ENCODE assay signal across 8 cellular contexts in the genomic region with DNA sequence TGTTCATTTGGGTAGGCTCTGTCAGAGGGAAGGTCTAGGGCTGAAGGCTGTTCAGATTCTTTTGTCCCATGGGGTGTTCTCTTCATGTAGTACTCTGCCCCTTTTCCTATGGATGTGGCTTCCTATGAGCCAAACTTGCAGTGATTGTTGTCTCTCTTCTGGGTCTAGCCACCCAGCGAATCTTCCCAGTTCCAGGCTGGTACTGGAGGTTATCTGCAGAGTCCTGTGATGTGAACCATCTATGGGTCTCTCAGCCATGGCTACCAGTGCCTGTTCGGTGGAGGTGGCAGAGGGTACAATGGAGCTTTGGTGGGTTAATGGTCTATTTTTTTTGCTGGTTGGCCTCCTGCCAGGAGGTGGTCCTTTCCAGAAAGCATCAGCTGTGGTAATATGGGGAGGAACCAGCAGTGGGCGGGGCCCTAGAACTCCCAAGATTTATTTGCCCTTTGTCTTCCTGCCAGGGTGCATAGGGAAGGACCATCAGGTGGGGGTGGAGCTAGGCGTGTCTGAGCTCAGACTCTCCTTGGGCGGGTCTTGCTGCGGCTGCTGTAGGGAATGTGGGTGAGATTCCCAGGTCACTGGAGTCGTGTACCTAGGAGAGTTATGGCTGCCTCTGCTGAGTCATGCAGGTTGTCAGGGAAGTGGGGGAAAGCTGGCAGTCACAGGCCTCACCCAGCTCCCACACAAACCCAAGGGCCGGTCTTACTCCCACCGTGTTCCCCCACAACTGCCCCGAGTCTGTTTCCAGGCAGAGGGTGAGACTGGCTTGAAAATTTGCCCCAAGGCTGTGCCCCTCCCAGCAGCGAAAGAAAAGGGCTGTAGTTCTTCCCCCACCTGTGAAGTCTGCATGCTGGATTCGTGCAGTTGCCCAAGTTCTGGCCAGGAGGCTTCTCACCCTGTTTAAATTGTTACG. TPM values are rescaled to one million over a fixed set of nuclear protein-coding genes. Genes with fewer than 3 reads are reported as not detected.
DNase-seq lines count a peak whose midpoint lies in the region; ATAC-seq and TF ChIP-seq lines count a peak whose summit lies in the region.

No MANE protein-coding gene starts in this region.

- H3K9me3 Mint-ChIP-seq in activated T-cell treated with anti-CD3 and anti-CD28 coated beads, Interleukin-2, amount 50 U/mL, for 72 hours, result peaks cover 0 to 3% of the 10 kb centered on the region in 2 donors
- H3K9me3 Mint-ChIP-seq in type B pancreatic cell, result peaks cover 3% of the 10 kb centered on the region

- no peak for TF ChIP-seq CTCF in PC-9 (conservative IDR thresholded peaks at IDR 0.05)
- TF ChIP-seq CTCF in type B pancreatic cell (conservative IDR thresholded peaks at IDR 0.05), result no peak

- peak overlapping the region; percentile 66 for H2AFZ ChIP-seq in PC-9
- no peak overlapping the region for H2AFZ ChIP-seq in Karpas-422 (ENCODE audit: low read length)

- no peaks in the 10 kb centered on the region for H3K27me3 Mint-ChIP-seq in activated T-cell treated with anti-CD3 and anti-CD28 coated beads, Interleukin-2, amount 50 U/mL, for 72 hours (ENCODE audit: low read depth)
- no peaks in the 10 kb centered on the region for H3K27me3 Mint-ChIP-seq in type B pancreatic cell

- 0 out of 2 replicates have a peak, but pooled peaks cover 8% of the 10 kb centered on the region for H3K36me3 ChIP-seq in PC-9 (ENCODE audit: low read depth)
- H3K36me3 ChIP-seq in iPS-20b (ENCODE audit: insufficient read depth, low read depth, low read length), result peaks cover 35% of the 10 kb centered on the region
- peaks cover 2% of the 10 kb centered on the region; the same call in 1 of the 2 replicates for H3K36me3 ChIP-seq in Karpas-422 (ENCODE audit: insufficient read depth, low read length)

- peak overlapping the region; percentile 12; the same call in 1 of the 2 replicates for H3K9ac ChIP-seq in iPS-20b (ENCODE audit: low read depth, low read length)
- no peak overlapping the region for H3K9ac ChIP-seq in Karpas-422 (ENCODE audit: low read length)

- POLR2A ChIA-PET in PC-9 (lab: Charles Lee; ENCODE audit: unreplicated experiment), result interaction anchor here (0.6 to 1.7 kb wide), 10 partner anchors 12 to 1204 kb away, joined by 3 to 13 read pairs (median 6); a partner anchor contains a TSS

- no peak for ATAC-seq in activated T-cell treated with anti-CD3 and anti-CD28 coated beads, Interleukin-2, amount 50 U/mL, for 72 hours (replicated peaks in 1 of 2)
- ATAC-seq in GM21447 (IDR thresholded peaks at IDR 0.05; ENCODE audit: unreplicated experiment) (no peak), Right ventricle myocardium inferior (no peak)

- no peaks in the 10 kb centered on the region for H3K9me2 ChIP-seq in PC-9 (ENCODE audit: insufficient read depth)
- no peaks in the 10 kb centered on the region for H3K9me2 ChIP-seq in Karpas-422 (replicated peaks; ENCODE audit: insufficient read depth, low read length)

- H3K27ac ChIP-seq in PC-9 (peak overlapping the region; percentile 94), iPS-20b (ENCODE audit: low read length) (no peak overlapping the region), Karpas-422 (ENCODE audit: low read length) (no peak overlapping the region)

- H3F3A ChIP-seq in PC-9 (ENCODE audit: insufficient read depth, low read depth), result peaks cover 25% of the 10 kb centered on the region

- no peaks in the 10 kb centered on the region; the same call in 1 of the 2 replicates for H3K9me3 ChIP-seq in PC-9 (ENCODE audit: insufficient read depth, low read depth)
- no peaks in the 10 kb centered on the region for H3K9me3 ChIP-seq in iPS-20b (ENCODE audit: insufficient read depth, low read depth, low read length)
- H3K9me3 ChIP-seq in Karpas-422 (ENCODE audit: low read length), result no peaks in the 10 kb centered on the region

- DNase-seq in activated T-cell treated with anti-CD3 and anti-CD28 coated beads, Interleukin-2, amount 50 U/mL, for 72 hours, result no peak
- no peak for DNase-seq in activated T-cell treated with anti-CD3 and anti-CD28 coated beads, Interleukin-2, amount 50 U/mL, for 1 hour
- DNase-seq in PC-9 (peak; percentile 93 to 94), type B pancreatic cell (ENCODE audit: extremely low spot score, unreplicated experiment) (no peak), Right ventricle myocardium inferior (ENCODE audit: missing footprints) (no peak), Karpas-422 (no peak)

- BruUV-seq in PC-9 (replicated peaks; lab: Mats Ljungman, UMichigan), result TSS peak; percentile 33

- CTCF ChIA-PET in PC-9 (lab: Charles Lee), result interaction anchor here (0.7 kb wide), 1 partner anchor 12 kb away, joined by 3 read pairs; no protein-coding TSS in a partner anchor

- H3K4me3 ChIP-seq in PC-9 (peak overlapping the region; percentile 37; the same call in 1 of the 2 replicates), iPS-20b (ENCODE audit: low read length) (no peak overlapping the region), Karpas-422 (ENCODE audit: low read length) (no peak overlapping the region)

- intact Hi-C loops in PC-9 (cut with micrococcal nuclease; ENCODE audit: unreplicated experiment) (no loop called here), Right ventricle myocardium inferior (cut with DNase I) (no loop called here)

- H3K4me3 Mint-ChIP-seq in activated T-cell treated with anti-CD3 and anti-CD28 coated beads, Interleukin-2, amount 50 U/mL, for 72 hours, result no peak overlapping the region
- H3K4me3 Mint-ChIP-seq in type B pancreatic cell, result peak overlapping the region; percentile 41

- peak overlapping the region; percentile 71 for H3K4me2 ChIP-seq in PC-9
- H3K4me2 ChIP-seq in Karpas-422 (ENCODE audit: low read depth, low read length, poor library complexity, severe bottlenecking), result no peak overlapping the region

- H4K20me1 ChIP-seq in PC-9 (ENCODE audit: insufficient read depth) (no peaks in the 10 kb centered on the region), Karpas-422 (ENCODE audit: insufficient read depth, low read depth, low read length) (0 out of 2 replicates have a peak, but pooled peaks cover 4% of the 10 kb centered on the region)

- H3K79me2 ChIP-seq in PC-9 (ENCODE audit: low read depth) (peaks cover 47% of the 10 kb centered on the region), Karpas-422 (ENCODE audit: low read length) (peaks cover 54% of the 10 kb centered on the region)

- H3K4me1 ChIP-seq in PC-9 (replicated peaks; ENCODE audit: insufficient read depth) (peaks cover 33% of the 10 kb centered on the region), iPS-20b (ENCODE audit: insufficient read depth, low read length) (no peaks in the 10 kb centered on the region; the same call in 1 of the 2 replicates), Karpas-422 (ENCODE audit: low read length) (no peaks in the 10 kb centered on the region)

- peaks cover 61% of the 10 kb centered on the region for H3K4me1 Mint-ChIP-seq in activated T-cell treated with anti-CD3 and anti-CD28 coated beads, Interleukin-2, amount 50 U/mL, for 72 hours (ENCODE audit: low read depth)
- H3K4me1 Mint-ChIP-seq in type B pancreatic cell (ENCODE audit: unreplicated experiment), result peaks cover 15% of the 10 kb centered on the region

- H3K36me3 Mint-ChIP-seq in activated T-cell treated with anti-CD3 and anti-CD28 coated beads, Interleukin-2, amount 50 U/mL, for 72 hours (ENCODE audit: insufficient read depth in 2 of 2), result peaks cover 13 to 38% of the 10 kb centered on the region in 2 donors
- H3K36me3 Mint-ChIP-seq in type B pancreatic cell, result peaks cover 41% of the 10 kb centered on the region

- H3K27me3 ChIP-seq in PC-9 (ENCODE audit: insufficient read depth, low read depth) (no peaks in the 10 kb centered on the region), iPS-20b (ENCODE audit: insufficient read depth, low read length) (no peaks in the 10 kb centered on the region), Karpas-422 (ENCODE audit: low read length) (no peaks in the 10 kb centered on the region)

- H3K27ac Mint-ChIP-seq in activated T-cell treated with anti-CD3 and anti-CD28 coated beads, Interleukin-2, amount 50 U/mL, for 72 hours, result peak overlapping the region; percentile 27
- peak overlapping the region; percentile 97 for H3K27ac Mint-ChIP-seq in type B pancreatic cell

RNA-seq across cellular contexts. Expression of a gene that starts 17.5 kb away (rescaled TPM):
- total RNA-seq in activated T-cell treated with anti-CD3 and anti-CD28 coated beads, Interleukin-2, amount 50 U/mL, for 72 hours, result 10 to 100 TPM; 34.0 to 36.6 TPM
- total RNA-seq in PC-9 (2021) (18.6 and 19.4 TPM in 2 replicates), type B pancreatic cell (ENCODE audit: low replicate concordance) (13.9 and 17.2 TPM in 2 replicates), Right ventricle myocardium inferior (8.1 TPM)
- 19.4 and 19.6 TPM in 2 replicates for total RNA-seq in Karpas-422 (2014; rRNA removed; shearing (Covaris generic); ENCODE audit: low replicate concordance)

RNA-seq across cellular contexts. Expression of a gene that starts 17.8 kb away (rescaled TPM):
- total RNA-seq in activated T-cell treated with anti-CD3 and anti-CD28 coated beads, Interleukin-2, amount 50 U/mL, for 72 hours, result 100 to 1,000 TPM; 104 to 121 TPM
- total RNA-seq in PC-9 (2021) (46.9 and 58.5 TPM in 2 replicates), type B pancreatic cell (ENCODE audit: low replicate concordance) (15.1 and 52.3 TPM in 2 replicates), Right ventricle myocardium inferior (21.3 TPM)
- 61.7 and 84.9 TPM in 2 replicates for total RNA-seq in Karpas-422 (2014; rRNA removed; shearing (Covaris generic); ENCODE audit: low replicate concordance)

RNA-seq across cellular contexts. Expression of a gene that starts 20.9 kb away (rescaled TPM):
- 10 to 100 TPM; 37.8 to 40.0 TPM for total RNA-seq in activated T-cell treated with anti-CD3 and anti-CD28 coated beads, Interleukin-2, amount 50 U/mL, for 72 hours
- 59.8 and 61.7 TPM in 2 replicates for total RNA-seq in PC-9 (2021)
- 70.7 and 128 TPM in 2 replicates for total RNA-seq in type B pancreatic cell (ENCODE audit: low replicate concordance)
- total RNA-seq in Right ventricle myocardium inferior, result 74.9 TPM
- total RNA-seq in Karpas-422 (2014; rRNA removed; shearing (Covaris generic); ENCODE audit: low replicate concordance), result 71.1 and 101 TPM in 2 replicates

Comparison
In these comparisons a context has a peak if more than half of its experiments do, and no peak if none do; other contexts are left out.
1. DNase-seq: peak in PC-9 (2 of 2); none in activated T-cell treated with anti-CD3 and anti-CD28 coated beads, Interleukin-2, amount 50 U/mL, for 72 hours (0 of 2), activated T-cell treated with anti-CD3 and anti-CD28 coated beads, Interleukin-2, amount 50 U/mL, for 1 hour (single experiment), type B pancreatic cell (single experiment), Right ventricle myocardium inferior (single experiment) and Karpas-422 (single experiment).